In genomic region chr16:69435977-69436729, GRCh38 we compare ENCODE assay signal across 1 cellular context.
TF ChIP-seq lines count a peak whose summit lies in the region.

No MANE protein-coding gene starts in this region.

TF ChIP-seq in HepG2, 621 proteins besides CTCF, POLR2A, EP300 and RAD21 (continues in another document):
- TF ChIP-seq ZNF678 (CRISPR knock-in tag; IDR thresholded peaks at IDR 0.05) (no peak), SOX13 (IDR thresholded peaks at IDR 0.05) (no peak), SOX13 (CRISPR knock-in tag; conservative IDR thresholded peaks at IDR 0.05 in 1 of 2, IDR thresholded peaks at IDR 0.05 in 1 of 2) (peak in 1 of 2 experiments; percentile 79; a peak in 2 of 4 replicates), KLF16 (CRISPR knock-in tag; IDR thresholded peaks at IDR 0.05) (peak in 1 of 2 experiments; percentile 58; a peak in 1 of 4 replicates), MED13 (CRISPR knock-in tag; IDR thresholded peaks at IDR 0.05) (no peak; the same call in 1 of the 2 replicates), TAF15 (IDR thresholded peaks at IDR 0.05; ENCODE audit: low read depth, low read length, poor library complexity, severe bottlenecking) (no peak), KLF6 (CRISPR knock-in tag; IDR thresholded peaks at IDR 0.05) (no peak), NONO (IDR thresholded peaks at IDR 0.05) (no peak), NONO (CRISPR knock-in tag; conservative IDR thresholded peaks at IDR 0.05) (no peak), TBL1XR1 (IDR thresholded peaks at IDR 0.05; ENCODE audit: borderline replicate concordance, low read length, partially characterized antibody) (no peak), HDAC6 (IDR thresholded peaks at IDR 0.05; ENCODE audit: low read depth, low read length) (no peak), ATM (IDR thresholded peaks at IDR 0.05; ENCODE audit: borderline replicate concordance) (no peak), PHF8 (CRISPR knock-in tag; IDR thresholded peaks at IDR 0.05) (no peak), CENPX (CRISPR knock-in tag; IDR thresholded peaks at IDR 0.05) (no peak), ZNF616 (CRISPR knock-in tag; IDR thresholded peaks at IDR 0.05; ENCODE audit: low read depth) (no peak), ZNF550 (CRISPR knock-in tag; IDR thresholded peaks at IDR 0.05; ENCODE audit: borderline replicate concordance) (no peak), ARID2 (CRISPR knock-in tag; IDR thresholded peaks at IDR 0.05; ENCODE audit: borderline replicate concordance) (no peak), HNF4A (CRISPR knock-in tag; IDR thresholded peaks at IDR 0.05) (peak; percentile 93), FOXP1 (IDR thresholded peaks at IDR 0.05) (no peak), FOXP1 (CRISPR knock-in tag; IDR thresholded peaks at IDR 0.05) (no peak), MXD1 (CRISPR knock-in tag; IDR thresholded peaks at IDR 0.05) (no peak), ZBTB14 (CRISPR knock-in tag; IDR thresholded peaks at IDR 0.05) (no peak), ZSCAN12 (CRISPR knock-in tag; IDR thresholded peaks at IDR 0.05) (no peak), AKAP8 (CRISPR knock-in tag; IDR thresholded peaks at IDR 0.05) (no peak), POLR2AphosphoS2 (IDR thresholded peaks at IDR 0.05; ENCODE audit: low read depth, low read length) (no peak), PBX3 (CRISPR knock-in tag; IDR thresholded peaks at IDR 0.05; ENCODE audit: borderline replicate concordance) (no peak), ZFP1 (CRISPR knock-in tag; IDR thresholded peaks at IDR 0.05) (no peak), ZNF768 (CRISPR knock-in tag; IDR thresholded peaks at IDR 0.05) (peak; percentile 61), ZMYM3 (CRISPR knock-in tag; IDR thresholded peaks at IDR 0.05) (0 out of 2 replicates have a peak, but pooled peaks have one; percentile 29), ZNF484 (CRISPR knock-in tag; IDR thresholded peaks at IDR 0.05; ENCODE audit: borderline replicate concordance, low read depth) (no peak), FOXA3 (CRISPR knock-in tag; IDR thresholded peaks at IDR 0.05) (peak; percentile 63), ZNF253 (CRISPR knock-in tag; IDR thresholded peaks at IDR 0.05; ENCODE audit: borderline replicate concordance) (no peak), TCF12 (IDR thresholded peaks at IDR 0.05) (no peak), TCF12 (CRISPR knock-in tag; IDR thresholded peaks at IDR 0.05) (no peak), ZNF781 (CRISPR knock-in tag; IDR thresholded peaks at IDR 0.05; ENCODE audit: borderline replicate concordance, not compliant biosample characterization) (no peak), YEATS2 (CRISPR knock-in tag; IDR thresholded peaks at IDR 0.05; ENCODE audit: borderline replicate concordance) (no peak), KLF12 (CRISPR knock-in tag; IDR thresholded peaks at IDR 0.05; ENCODE audit: borderline replicate concordance) (no peak), ZNF44 (CRISPR knock-in tag; IDR thresholded peaks at IDR 0.05) (no peak), STAT5B (CRISPR knock-in tag; IDR thresholded peaks at IDR 0.05) (no peak), ZNF598 (CRISPR knock-in tag; IDR thresholded peaks at IDR 0.05; ENCODE audit: borderline replicate concordance) (no peak), ZNF816 (CRISPR knock-in tag; IDR thresholded peaks at IDR 0.05; ENCODE audit: borderline replicate concordance) (no peak), KDM3A (CRISPR knock-in tag; IDR thresholded peaks at IDR 0.05; ENCODE audit: low read depth) (peak; percentile 35; the same call in 1 of the 2 replicates), MYC (CRISPR knock-in tag; IDR thresholded peaks at IDR 0.05; ENCODE audit: borderline replicate concordance) (no peak), AHDC1 (CRISPR knock-in tag; IDR thresholded peaks at IDR 0.05; ENCODE audit: borderline replicate concordance) (peak; percentile 66; the same call in 1 of the 2 replicates), ATF1 (CRISPR knock-in tag; IDR thresholded peaks at IDR 0.05) (no peak), ZNF160 (CRISPR knock-in tag; IDR thresholded peaks at IDR 0.05) (no peak), HNRNPLL (IDR thresholded peaks at IDR 0.05; ENCODE audit: low read depth, low read length, poor library complexity, severe bottlenecking) (no peak), ELK4 (CRISPR knock-in tag; IDR thresholded peaks at IDR 0.05; ENCODE audit: borderline replicate concordance) (no peak), HOXD1 (CRISPR knock-in tag; IDR thresholded peaks at IDR 0.05) (no peak), KDM2A (CRISPR knock-in tag; IDR thresholded peaks at IDR 0.05; ENCODE audit: borderline replicate concordance, low read depth) (no peak), ZNF580 (CRISPR knock-in tag; IDR thresholded peaks at IDR 0.05; ENCODE audit: borderline replicate concordance, low read depth) (no peak), SP5 (CRISPR knock-in tag; IDR thresholded peaks at IDR 0.05; ENCODE audit: borderline replicate concordance, low read depth) (0 out of 2 replicates have a peak, but pooled peaks have one; percentile 12), TRIM24 (CRISPR knock-in tag; IDR thresholded peaks at IDR 0.05) (no peak), GZF1 (CRISPR knock-in tag; IDR thresholded peaks at IDR 0.05) (no peak)
- TF ChIP-seq, protein P1, sequence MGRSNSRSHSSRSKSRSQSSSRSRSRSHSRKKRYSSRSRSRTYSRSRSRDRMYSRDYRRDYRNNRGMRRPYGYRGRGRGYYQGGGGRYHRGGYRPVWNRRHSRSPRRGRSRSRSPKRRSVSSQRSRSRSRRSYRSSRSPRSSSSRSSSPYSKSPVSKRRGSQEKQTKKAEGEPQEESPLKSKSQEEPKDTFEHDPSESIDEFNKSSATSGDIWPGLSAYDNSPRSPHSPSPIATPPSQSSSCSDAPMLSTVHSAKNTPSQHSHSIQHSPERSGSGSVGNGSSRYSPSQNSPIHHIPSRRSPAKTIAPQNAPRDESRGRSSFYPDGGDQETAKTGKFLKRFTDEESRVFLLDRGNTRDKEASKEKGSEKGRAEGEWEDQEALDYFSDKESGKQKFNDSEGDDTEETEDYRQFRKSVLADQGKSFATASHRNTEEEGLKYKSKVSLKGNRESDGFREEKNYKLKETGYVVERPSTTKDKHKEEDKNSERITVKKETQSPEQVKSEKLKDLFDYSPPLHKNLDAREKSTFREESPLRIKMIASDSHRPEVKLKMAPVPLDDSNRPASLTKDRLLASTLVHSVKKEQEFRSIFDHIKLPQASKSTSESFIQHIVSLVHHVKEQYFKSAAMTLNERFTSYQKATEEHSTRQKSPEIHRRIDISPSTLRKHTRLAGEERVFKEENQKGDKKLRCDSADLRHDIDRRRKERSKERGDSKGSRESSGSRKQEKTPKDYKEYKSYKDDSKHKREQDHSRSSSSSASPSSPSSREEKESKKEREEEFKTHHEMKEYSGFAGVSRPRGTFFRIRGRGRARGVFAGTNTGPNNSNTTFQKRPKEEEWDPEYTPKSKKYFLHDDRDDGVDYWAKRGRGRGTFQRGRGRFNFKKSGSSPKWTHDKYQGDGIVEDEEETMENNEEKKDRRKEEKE (IDR thresholded peaks at IDR 0.05): no peak
- TF ChIP-seq, protein P2, sequence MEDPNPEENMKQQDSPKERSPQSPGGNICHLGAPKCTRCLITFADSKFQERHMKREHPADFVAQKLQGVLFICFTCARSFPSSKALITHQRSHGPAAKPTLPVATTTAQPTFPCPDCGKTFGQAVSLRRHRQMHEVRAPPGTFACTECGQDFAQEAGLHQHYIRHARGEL (CRISPR knock-in tag; IDR thresholded peaks at IDR 0.05): no peak
- TF ChIP-seq, protein P3, sequence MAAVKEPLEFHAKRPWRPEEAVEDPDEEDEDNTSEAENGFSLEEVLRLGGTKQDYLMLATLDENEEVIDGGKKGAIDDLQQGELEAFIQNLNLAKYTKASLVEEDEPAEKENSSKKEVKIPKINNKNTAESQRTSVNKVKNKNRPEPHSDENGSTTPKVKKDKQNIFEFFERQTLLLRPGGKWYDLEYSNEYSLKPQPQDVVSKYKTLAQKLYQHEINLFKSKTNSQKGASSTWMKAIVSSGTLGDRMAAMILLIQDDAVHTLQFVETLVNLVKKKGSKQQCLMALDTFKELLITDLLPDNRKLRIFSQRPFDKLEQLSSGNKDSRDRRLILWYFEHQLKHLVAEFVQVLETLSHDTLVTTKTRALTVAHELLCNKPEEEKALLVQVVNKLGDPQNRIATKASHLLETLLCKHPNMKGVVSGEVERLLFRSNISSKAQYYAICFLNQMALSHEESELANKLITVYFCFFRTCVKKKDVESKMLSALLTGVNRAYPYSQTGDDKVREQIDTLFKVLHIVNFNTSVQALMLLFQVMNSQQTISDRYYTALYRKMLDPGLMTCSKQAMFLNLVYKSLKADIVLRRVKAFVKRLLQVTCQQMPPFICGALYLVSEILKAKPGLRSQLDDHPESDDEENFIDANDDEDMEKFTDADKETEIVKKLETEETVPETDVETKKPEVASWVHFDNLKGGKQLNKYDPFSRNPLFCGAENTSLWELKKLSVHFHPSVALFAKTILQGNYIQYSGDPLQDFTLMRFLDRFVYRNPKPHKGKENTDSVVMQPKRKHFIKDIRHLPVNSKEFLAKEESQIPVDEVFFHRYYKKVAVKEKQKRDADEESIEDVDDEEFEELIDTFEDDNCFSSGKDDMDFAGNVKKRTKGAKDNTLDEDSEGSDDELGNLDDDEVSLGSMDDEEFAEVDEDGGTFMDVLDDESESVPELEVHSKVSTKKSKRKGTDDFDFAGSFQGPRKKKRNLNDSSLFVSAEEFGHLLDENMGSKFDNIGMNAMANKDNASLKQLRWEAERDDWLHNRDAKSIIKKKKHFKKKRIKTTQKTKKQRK (IDR thresholded peaks at IDR 0.05; ENCODE audit: low read length): no peak
